In genomic region chr22:35380537-35381423, GRCh38 we compare ENCODE assay signal across 8 cellular contexts. TPM values are rescaled to one million over a fixed set of nuclear protein-coding genes. Genes with fewer than 3 reads are reported as not detected.
DNase-seq lines count a peak whose midpoint lies in the region; ATAC-seq, FAIRE-seq and TF ChIP-seq lines count a peak whose summit lies in the region.

Gene HMOX1, plus strand, starts transcription at chr22:35381096. Its CDS starts 78 bp downstream, at chr22:35381174.

- H3K9me3 ChIP-seq in ascending aorta (no peaks in the 10 kb centered on the region), pancreas (no peaks in the 10 kb centered on the region)

- no peaks in the 10 kb centered on the region for H3K36me3 Mint-ChIP-seq in T-cell

- intact Hi-C loops in ascending aorta (cut with DNase I) (loop anchor here (1.0 to 2.0 kb wide), 2 partner anchors 20 to 30 kb away; partner anchors contain the start of gene MCM5), left cardiac atrium (cut with DNase I) (no loop called here), pancreas (cut with DNase I) (no loop called here)

- H3K36me3 ChIP-seq in ascending aorta: peaks cover 0 to 5% of the 10 kb centered on the region in 2 donors
- no peaks in the 10 kb centered on the region for H3K36me3 ChIP-seq in pancreas

- H3K27ac ChIP-seq in ascending aorta: peak within 1 kb of the TSS; percentile 77 to 87
- peak within 1 kb of the TSS; percentile 14 to 68 (median 40) for H3K27ac ChIP-seq in pancreas

- H3K4me1 ChIP-seq in ascending aorta (peaks cover 5 to 29% of the 10 kb centered on the region in 2 donors), pancreas (peaks cover 0 to 9% (median 0%) of the 10 kb centered on the region in 3 donors)

- H3K27me3 ChIP-seq in ascending aorta: no peaks in the 10 kb centered on the region
- no peaks in the 10 kb centered on the region for H3K27me3 ChIP-seq in pancreas

- DNase-seq in COLO668 (lab: John Stamatoyannopoulos, UW; ENCODE audit: unreplicated experiment) (peak; percentile 86), GM20000 (ENCODE audit: low spot score) (peak; percentile 89), KG1 (lab: John Stamatoyannopoulos, UW) (peak; percentile 22), T-cell (peak in 31 of 34 experiments; percentile 10 to 62 (median 31)), ascending aorta (ENCODE audit: low spot score in 2 of 2) (peak; percentile 84 to 96), left cardiac atrium (peak; percentile 94), pancreas (peak; percentile 83 to 94 (median 88))

- TF ChIP-seq CTCF in GM20000 (IDR thresholded peaks at IDR 0.05; ENCODE audit: extremely low read depth, missing control alignments) (no peak), ascending aorta (IDR thresholded peaks at IDR 0.05) (peak in 2 of 3 experiments; percentile 24 to 54), pancreas (IDR thresholded peaks at IDR 0.05) (no peak)

- peaks cover 19 to 36% of the 10 kb centered on the region in 2 donors for H3K27me3 Mint-ChIP-seq in T-cell

- POLR2A ChIA-PET in T-cell (lab: Charles Lee): no interaction called here

- peak; percentile 75 to 91 (median 86) for ATAC-seq in T-cell (replicated peaks in 1 of 4)
- peak; percentile 94 for ATAC-seq in left cardiac atrium
- peak; percentile 81 to 90 (median 84) for ATAC-seq in pancreas
- ATAC-seq in HG03469 (IDR thresholded peaks at IDR 0.05; ENCODE audit: unreplicated experiment): no peak

- WGBS in pancreas, 2 donors: 4 to 5% methylated on average over 38 to 47 of the region's 47 CpGs

- no peak for FAIRE-seq in pancreas (lab: Jason Lieb, UNC)

- CTCF ChIA-PET in T-cell (lab: Charles Lee): no interaction called here

- no peaks in the 10 kb centered on the region for H3K9me3 Mint-ChIP-seq in T-cell

- H3K4me3 Mint-ChIP-seq in T-cell: peak within 1 kb of the TSS; percentile 28 to 64 (median 47)

- H3K27ac Mint-ChIP-seq in T-cell: peak within 1 kb of the TSS in 1 of 2 donors; percentile 11

- peaks cover 12 to 27% (median 23%) of the 10 kb centered on the region in 3 donors for H3K4me1 Mint-ChIP-seq in T-cell

- H3K4me3 ChIP-seq in ascending aorta (peak within 1 kb of the TSS; percentile 66 to 72), pancreas (peak within 1 kb of the TSS; percentile 11 to 62 (median 36))

RNA-seq across cellular contexts. Expression of gene HMOX1, which starts in this region (rescaled TPM):
- total RNA-seq in T-cell: 1 to 10 TPM in 3 of 5 donors, under 1 TPM in 2; 0.40 to 2.4 (median 1.0) TPM
- total RNA-seq in ascending aorta: 27.1 TPM
- 10 to 100 TPM; 13.6 to 16.0 TPM for total RNA-seq in left cardiac atrium
- total RNA-seq in pancreas: 10 to 100 TPM in 2 of 6 donors, 1 to 10 TPM in 4; 1.8 to 15.9 (median 2.9) TPM
- polyA plus RNA-seq in pancreas: 1 to 10 TPM; 5.2 to 7.1 TPM

Comparison
In these comparisons a context has a peak if more than half of its experiments do, and no peak if none do; other contexts are left out.
1. DNase-seq: peak in every context shown above with its lines; median percentile 94 in left cardiac atrium; 90 in ascending aorta; 89 in GM20000; 88 in pancreas; 86 in COLO668; 31 in T-cell; 22 in KG1.
2. CTCF ChIP-seq: peak in ascending aorta (2 of 3); none in GM20000 (single experiment) and pancreas (0 of 4).